Comparison of ENCODE assay signal across 12 cellular contexts in genomic region chr7:2193120-2193519, GRCh38. TPM values are rescaled to one million over a fixed set of nuclear protein-coding genes. Genes with fewer than 3 reads are reported as not detected.
DNase-seq lines count a peak whose midpoint lies in the region; ATAC-seq lines count a peak whose summit lies in the region.
"Had no signal": no experiment of that assay in that cellular context is flagged by ENCODE, and none has a peak within 500 bp of the region (broad histone marks: within the 10 kb centered on the region; RNA-seq: fewer than 3 reads in every experiment).

No MANE protein-coding gene starts in this region.

- no peak overlapping the region for H2BK12ac ChIP-seq in neuronal stem cell (ENCODE audit: low read length)

- H3K79me1 ChIP-seq in neuronal stem cell (ENCODE audit: low read depth, low read length), result peaks cover 12% of the 10 kb centered on the region

- H3K27me3 ChIP-seq in neuronal stem cell (ENCODE audit: control insufficient read depth in 3 of 3, insufficient read depth in 3 of 3, low read depth in 1 of 3, low read length in 3 of 3), result peaks cover 0 to 2% (median 0%) of the 10 kb centered on the region in 3 experiments
- H3K27me3 ChIP-seq: SJSA1 had no signal

- H2AK5ac ChIP-seq in neuronal stem cell (ENCODE audit: low read depth, low read length), result peak overlapping the region; percentile 78

- peaks cover 0 to 1% of the 10 kb centered on the region in 2 donors for H3K4me1 ChIP-seq in neuronal stem cell (ENCODE audit: control insufficient read depth in 2 of 2, insufficient read depth in 1 of 2, low read depth in 1 of 2, low read length in 2 of 2)
- H3K4me1 ChIP-seq: SJSA1 had no signal

- no peak overlapping the region for H2BK120ac ChIP-seq in neuronal stem cell (ENCODE audit: low read depth, low read length)

- no peak overlapping the region for H2BK15ac ChIP-seq in neuronal stem cell (ENCODE audit: low read length)

- no peak for ATAC-seq in GM18873 (IDR thresholded peaks at IDR 0.05; ENCODE audit: low FRiP score, unreplicated experiment)
- no peak for ATAC-seq in GM18909 (IDR thresholded peaks at IDR 0.05; ENCODE audit: poor library complexity, unreplicated experiment)

- H3K18ac ChIP-seq in neuronal stem cell (ENCODE audit: low read length), result no peak overlapping the region

- H3K23ac ChIP-seq in neuronal stem cell (ENCODE audit: low read depth, low read length, poor library complexity), result peak overlapping the region; percentile 65

- no peak overlapping the region for H2AFZ ChIP-seq in neuronal stem cell (ENCODE audit: low read length)

- DNase-seq in DMS153 treated with DMSO at 0.1 percent for 48 hours (lab: John Stamatoyannopoulos, UW; ENCODE audit: unreplicated experiment) (peak; percentile 94), NCI-H1417 treated with DMSO at 0.1 percent for 48 hours (lab: John Stamatoyannopoulos, UW) (peak; percentile 48), NCI-H774 (lab: John Stamatoyannopoulos, UW) (peak; percentile 92), neuronal stem cell (ENCODE audit: low spot score) (no peak), ureter (ENCODE audit: low spot score) (no peak)
- DNase-seq in activated effector memory CD4-positive, alpha-beta T cell treated with anti-CD3 and anti-CD28 coated beads, Interleukin-2, amount 50 U/mL, for 16 hours, result no peak
- DNase-seq: activated naive CD4-positive, alpha-beta T cell treated with anti-CD3 and anti-CD28 coated beads, Interleukin-2, amount 50 U/mL, for 16 hours; caudate nucleus; NK-92 treated with Interleukin-12 subunit alpha and Interleukin-12 subunit beta, amount 100 ng/mL, for 24 hours had no signal

- H3K14ac ChIP-seq in neuronal stem cell (ENCODE audit: low read length), result no peak overlapping the region

- H2BK5ac ChIP-seq in neuronal stem cell (ENCODE audit: low read length), result no peak overlapping the region

- H3K36me3 ChIP-seq in neuronal stem cell (replicated peaks in 1 of 2; ENCODE audit: control insufficient read depth in 2 of 2, insufficient read depth in 2 of 2, low read length in 2 of 2), result peaks cover 14 to 57% of the 10 kb centered on the region in 2 donors

- no peak overlapping the region for H3K9ac ChIP-seq in neuronal stem cell (ENCODE audit: low read depth, low read length, poor library complexity)

- H3K4me2 ChIP-seq in neuronal stem cell (ENCODE audit: insufficient read depth, low read length, poor library complexity, severe bottlenecking), result no peak overlapping the region

- WGBS in neuronal stem cell (ENCODE audit: extremely low coverage in 2 of 2, insufficient read length in 2 of 2, insufficient replicate concordance in 1 of 2), 2 donors, result no CpG with 5 or more reads among the region's 15 CpGs

- no peak overlapping the region for H4K91ac ChIP-seq in neuronal stem cell (ENCODE audit: low read depth, low read length, poor library complexity)

- peaks cover 14 to 37% of the 10 kb centered on the region in 2 donors for H3K9me3 ChIP-seq in neuronal stem cell (replicated peaks in 1 of 2; ENCODE audit: control insufficient read depth in 2 of 2, insufficient read depth in 1 of 2, low read depth in 1 of 2, low read length in 2 of 2)

- H3K27ac ChIP-seq in neuronal stem cell (replicated peaks; ENCODE audit: low read length), result no peak overlapping the region
- H3K27ac ChIP-seq: SJSA1 had no signal

- H3K4me3 ChIP-seq in neuronal stem cell (ENCODE audit: low read length in 2 of 2), result no peak overlapping the region
- H3K4me3 ChIP-seq: SJSA1 had no signal

- H3K4ac ChIP-seq in neuronal stem cell (ENCODE audit: low read length), result no peak overlapping the region

- no peak overlapping the region for H4K8ac ChIP-seq in neuronal stem cell (ENCODE audit: low read depth, low read length)

RNA-seq across cellular contexts. Expression of gene MAD1L1, which starts 39.6 kb away (rescaled TPM):
- polyA plus RNA-seq in neuronal stem cell (2013, experiment 1 of 2), result 20.0 TPM
- polyA plus RNA-seq in neuronal stem cell (2013, experiment 2 of 2), result 18.9 TPM
- 41.4 TPM for total RNA-seq in ureter

RNA-seq across cellular contexts. Expression of gene MRM2, which starts 48.9 kb away (rescaled TPM):
- polyA plus RNA-seq in neuronal stem cell (2013, experiment 1 of 2), result 21.4 TPM
- polyA plus RNA-seq in neuronal stem cell (2013, experiment 2 of 2), result 21.4 TPM
- total RNA-seq in ureter, result 34.2 TPM

RNA-seq across cellular contexts. Expression of gene NUDT1, which starts 48.9 kb away (rescaled TPM):
- 46.7 TPM for polyA plus RNA-seq in neuronal stem cell (2013, experiment 1 of 2)
- 46.4 TPM for polyA plus RNA-seq in neuronal stem cell (2013, experiment 2 of 2)
- total RNA-seq in ureter, result 8.9 TPM

Comparison
In these comparisons a context has a peak if more than half of its experiments do, and no peak if none do; other contexts are left out.
1. DNase-seq: peak in DMS153 treated with DMSO at 0.1 percent for 48 hours (single experiment), NCI-H1417 treated with DMSO at 0.1 percent for 48 hours (single experiment) and NCI-H774 (single experiment); none in neuronal stem cell (single experiment), ureter (single experiment) and activated effector memory CD4-positive, alpha-beta T cell treated with anti-CD3 and anti-CD28 coated beads, Interleukin-2, amount 50 U/mL, for 16 hours (single experiment).